In genomic region chr6:63816979-63817436, GRCh38 we compare ENCODE assay signal across 9 cellular contexts.
DNase-seq lines count a peak whose midpoint lies in the region; ATAC-seq, FAIRE-seq and TF ChIP-seq lines count a peak whose summit lies in the region.
"Had no signal": no experiment of that assay in that cellular context is flagged by ENCODE, and none has a peak within 500 bp of the region (broad histone marks: within the 10 kb centered on the region; RNA-seq: fewer than 3 reads in every experiment).

No MANE protein-coding gene starts in this region.

- ATAC-seq in GM21367 (IDR thresholded peaks at IDR 0.05; ENCODE audit: unreplicated experiment) = no peak
- no peak for ATAC-seq in GM21786 (IDR thresholded peaks at IDR 0.05; ENCODE audit: unreplicated experiment)
- ATAC-seq: left colon had no signal

- H3K4me1 ChIP-seq in DOHH2 (ENCODE audit: control insufficient read depth, low read length) = no peaks in the 10 kb centered on the region
- no peaks in the 10 kb centered on the region for H3K4me1 ChIP-seq in astrocyte (ENCODE audit: insufficient read depth, low read length)

- peaks cover 3% of the 10 kb centered on the region for H3K4me1 Mint-ChIP-seq in astrocyte (ENCODE audit: low read depth, unreplicated experiment)

- FAIRE-seq in astrocyte (lab: Jason Lieb, UNC) = no peak

- no peak overlapping the region for H3K9ac ChIP-seq in astrocyte (ENCODE audit: low read length)

- no peaks in the 10 kb centered on the region for H3K27me3 Mint-ChIP-seq in astrocyte (ENCODE audit: low read depth, unreplicated experiment)

- H3K4me3 Mint-ChIP-seq in astrocyte (ENCODE audit: unreplicated experiment) = no peak overlapping the region

- H3K79me2 ChIP-seq in DOHH2 (ENCODE audit: control insufficient read depth, low read length) (no peaks in the 10 kb centered on the region), astrocyte (ENCODE audit: insufficient read depth, low read length) (no peaks in the 10 kb centered on the region)

- H3K27ac ChIP-seq in DOHH2 (ENCODE audit: low read depth, low read length) (no peak overlapping the region), astrocyte (ENCODE audit: low read depth, low read length) (no peak overlapping the region)

- H3K9me3 ChIP-seq in DOHH2 (ENCODE audit: control insufficient read depth, insufficient read depth, low read length) (no peaks in the 10 kb centered on the region), astrocyte (ENCODE audit: insufficient read depth, low read depth, low read length) (no peaks in the 10 kb centered on the region)

- H2AFZ ChIP-seq in astrocyte (ENCODE audit: low read depth, low read length) = peak overlapping the region; percentile 44

- H3K36me3 ChIP-seq in DOHH2 (ENCODE audit: control insufficient read depth, low read length) = no peaks in the 10 kb centered on the region
- no peaks in the 10 kb centered on the region for H3K36me3 ChIP-seq in astrocyte (ENCODE audit: insufficient read depth, low read length)

- no peaks in the 10 kb centered on the region for H3K36me3 Mint-ChIP-seq in astrocyte (ENCODE audit: low read depth, unreplicated experiment)

- DNase-seq in HT-29 (ENCODE audit: low spot score) = peak; percentile 8
- DNase-seq in astrocyte (ENCODE audit: low read depth) = no peak
- peak; percentile 66 for DNase-seq in myocyte (ENCODE audit: low read depth)
- no peak for DNase-seq in NCI-H187 treated with DMSO at 0.1 percent for 48 hours (lab: John Stamatoyannopoulos, UW)
- no peak for DNase-seq in DMS114 treated with DMSO at 0.1 percent for 48 hours (lab: John Stamatoyannopoulos, UW; ENCODE audit: unreplicated experiment)
- DNase-seq: left colon had no signal

- no peaks in the 10 kb centered on the region for H3K9me2 ChIP-seq in DOHH2 (replicated peaks; ENCODE audit: control insufficient read depth, low read length)

- H3F3A ChIP-seq in DOHH2 (ENCODE audit: control insufficient read depth, insufficient read depth) = no peaks in the 10 kb centered on the region

- TF ChIP-seq CTCF in DOHH2 (IDR thresholded peaks at IDR 0.05; ENCODE audit: low read depth, low read length, poor library complexity, severe bottlenecking) (peak; percentile 26), astrocyte (IDR thresholded peaks at IDR 0.05; ENCODE audit: insufficient read depth, low read depth, low read length) (peak; percentile 15)

- H3K4me3 ChIP-seq in DOHH2 (ENCODE audit: low read length) (no peak overlapping the region), astrocyte (ENCODE audit: insufficient read depth, low read depth, low read length) (no peak overlapping the region)

- no peaks in the 10 kb centered on the region for H3K9me3 Mint-ChIP-seq in astrocyte (ENCODE audit: unreplicated experiment)

- H3K27me3 ChIP-seq in DOHH2 (ENCODE audit: control insufficient read depth, low read length) = peaks cover 4% of the 10 kb centered on the region; the same call in 1 of the 2 replicates
- no peaks in the 10 kb centered on the region for H3K27me3 ChIP-seq in astrocyte (ENCODE audit: insufficient read depth, low read length)

- H4K20me1 ChIP-seq in DOHH2 (ENCODE audit: control insufficient read depth, insufficient read depth, low read depth, low read length) = no peaks in the 10 kb centered on the region
- H4K20me1 ChIP-seq in astrocyte (ENCODE audit: insufficient read depth, low read length) = no peaks in the 10 kb centered on the region

- no peak overlapping the region for H3K27ac Mint-ChIP-seq in astrocyte (ENCODE audit: unreplicated experiment)

- H3K4me2 ChIP-seq in DOHH2 (ENCODE audit: low read length) (no peak overlapping the region), astrocyte (ENCODE audit: low read length) (no peak overlapping the region)

Comparison
In these comparisons a context has a peak if more than half of its experiments do, and no peak if none do; other contexts are left out.
1. DNase-seq: peak in HT-29 (single experiment) and myocyte (single experiment); none in astrocyte (single experiment), NCI-H187 treated with DMSO at 0.1 percent for 48 hours (single experiment) and DMS114 treated with DMSO at 0.1 percent for 48 hours (single experiment).